22 cellular contexts compared by ENCODE assay signal in genomic region chr1:208523007-208523406, GRCh38.
A peak's percentile ranks its signal among the peaks of the same experiment; 100 is the strongest.
DNase-seq lines count a peak whose midpoint lies in the region; ATAC-seq, FAIRE-seq and TF ChIP-seq lines count a peak whose summit lies in the region.
"Had no signal": no experiment of that assay in that cellular context is flagged by ENCODE, and none has a peak within 500 bp of the region (broad histone marks: within the 10 kb centered on the region; RNA-seq: fewer than 3 reads in every experiment).

No MANE protein-coding gene starts in this region.

- no peaks in the 10 kb centered on the region for H3K4me1 ChIP-seq in endodermal cell (ENCODE audit: control insufficient read depth, insufficient read depth, low read length)
- H3K4me1 ChIP-seq: A549, Caco-2 had no signal

- H3K27me3 ChIP-seq in endodermal cell (ENCODE audit: control insufficient read depth, insufficient read depth, low read length, poor library complexity, severe bottlenecking) = no peaks in the 10 kb centered on the region
- H3K27me3 ChIP-seq: BLaER1 treated with 17β-estradiol and CSF1 and Interleukin-3, amounts not matched to agents 10 nM and 100 nM had no signal

- H3K9me3 Mint-ChIP-seq in endodermal cell (no peaks in the 10 kb centered on the region), osteocyte (ENCODE audit: unreplicated experiment) (no peaks in the 10 kb centered on the region)
- H3K9me3 Mint-ChIP-seq: CD4-positive, alpha-beta T cell; CD8-positive, alpha-beta T cell had no signal

- TF ChIP-seq CTCF in endodermal cell (conservative IDR thresholded peaks at IDR 0.05) = no peak
- TF ChIP-seq CTCF in osteocyte (IDR thresholded peaks at IDR 0.05) = no peak

- H3K4me3 Mint-ChIP-seq in endodermal cell (no peak overlapping the region), osteocyte (ENCODE audit: unreplicated experiment) (no peak overlapping the region)
- H3K4me3 Mint-ChIP-seq: B cell; CD4-positive, alpha-beta T cell; CD8-positive, alpha-beta T cell had no signal

- no peaks in the 10 kb centered on the region for H3K9me3 ChIP-seq in endodermal cell (ENCODE audit: control insufficient read depth, low read length)
- H3K9me3 ChIP-seq: A549, Caco-2 had no signal

- H3K27me3 Mint-ChIP-seq in endodermal cell (ENCODE audit: insufficient read depth) (no peaks in the 10 kb centered on the region), osteocyte (ENCODE audit: unreplicated experiment) (peaks cover 10% of the 10 kb centered on the region)
- H3K27me3 Mint-ChIP-seq: B cell had no signal

- no peak overlapping the region for H3K4me3 ChIP-seq in endodermal cell (ENCODE audit: low read length)
- H3K4me3 ChIP-seq: A549; BLaER1 treated with 17β-estradiol and CSF1 and Interleukin-3, amounts not matched to agents 10 nM and 100 nM had no signal

- no peak overlapping the region for H3K9ac ChIP-seq in endodermal cell (ENCODE audit: extremely low read depth, low read length, poor library complexity, severe bottlenecking)
- H3K9ac ChIP-seq: BLaER1 treated with 17β-estradiol and CSF1 and Interleukin-3, amounts not matched to agents 10 nM and 100 nM had no signal

- DNase-seq in endodermal cell (peak; percentile 1), osteocyte (ENCODE audit: extremely low spot score, unreplicated experiment) (peak; percentile 3), NCI-H526 treated with DMSO at 0.1 percent for 48 hours (lab: John Stamatoyannopoulos, UW) (no peak), superior temporal gyrus (ENCODE audit: extremely low spot score) (no peak)
- DNase-seq: 8988T; AML-193; Caco-2; Calu3; CD4-positive, alpha-beta T cell; CD8-positive, alpha-beta T cell; DMS79 treated with DMSO at 0.1 percent for 48 hours; GF-D8 had no signal

- WGBS in endodermal cell (ENCODE audit: insufficient coverage in 1 of 2, insufficient read length in 1 of 2), 2 experiments = 98% methylated on average over 4 of the region's 5 CpGs; no CpG with 5 or more reads in 1 of the 2 experiments

- H3K4me1 Mint-ChIP-seq in endodermal cell (peaks cover 4% of the 10 kb centered on the region), osteocyte (ENCODE audit: unreplicated experiment) (no peaks in the 10 kb centered on the region)
- H3K4me1 Mint-ChIP-seq: B cell had no signal

- H3K27ac Mint-ChIP-seq in endodermal cell (no peak overlapping the region), osteocyte (ENCODE audit: unreplicated experiment) (no peak overlapping the region)
- H3K27ac Mint-ChIP-seq: B cell; CD4-positive, alpha-beta T cell; CD8-positive, alpha-beta T cell had no signal

- H3K36me3 Mint-ChIP-seq in endodermal cell (ENCODE audit: low read depth) = no peaks in the 10 kb centered on the region
- no peaks in the 10 kb centered on the region for H3K36me3 Mint-ChIP-seq in osteocyte (ENCODE audit: unreplicated experiment)
- H3K36me3 Mint-ChIP-seq: CD8-positive, alpha-beta T cell had no signal

- no peaks in the 10 kb centered on the region for H3K36me3 ChIP-seq in endodermal cell (ENCODE audit: control insufficient read depth, insufficient read depth, low read length)
- H3K36me3 ChIP-seq: BLaER1 treated with 17β-estradiol and CSF1 and Interleukin-3, amounts not matched to agents 10 nM and 100 nM had no signal

- FAIRE-seq in TTC549 (lab: Jason Lieb, UNC) = peak; percentile 77
- FAIRE-seq: A549, D721Med, G401.6, GM12891, GM19239 had no signal

- no peak overlapping the region for H3K27ac ChIP-seq in endodermal cell (ENCODE audit: low read depth, low read length)
- H3K27ac ChIP-seq: A549; BLaER1 treated with 17β-estradiol and CSF1 and Interleukin-3, amounts not matched to agents 10 nM and 100 nM; C4-2B had no signal

- no peak for ATAC-seq in GM18517 (IDR thresholded peaks at IDR 0.05; ENCODE audit: unreplicated experiment)
- ATAC-seq: A549; CD8-positive, alpha-beta T cell had no signal

Comparison
In these comparisons a context has a peak if more than half of its experiments do, and no peak if none do; other contexts are left out.
1. DNase-seq: peak in endodermal cell (single experiment) and osteocyte (single experiment); none in NCI-H526 treated with DMSO at 0.1 percent for 48 hours (single experiment) and superior temporal gyrus (single experiment).